In genomic region chr6:159969921-159970320, GRCh38 we compare ENCODE assay signal across 8 cellular contexts. TPM values are rescaled to one million over a fixed set of nuclear protein-coding genes. Genes with fewer than 3 reads are reported as not detected.
DNase-seq lines count a peak whose midpoint lies in the region; ATAC-seq and TF ChIP-seq lines count a peak whose summit lies in the region.

No MANE protein-coding gene starts in this region.

- ATAC-seq in GM19467 (IDR thresholded peaks at IDR 0.05; ENCODE audit: unreplicated experiment) (peak; percentile 26), lower lobe of right lung (peak; percentile 75 to 82)

- H3K36me3 ChIP-seq in HUES64 (ENCODE audit: insufficient read depth, low read length), result no peaks in the 10 kb centered on the region
- H3K36me3 ChIP-seq in SK-N-MC (ENCODE audit: insufficient read depth, low read length), result no peaks in the 10 kb centered on the region
- no peaks in the 10 kb centered on the region for H3K36me3 ChIP-seq in ectodermal cell (ENCODE audit: control insufficient read depth, insufficient read depth, low read length)
- H3K36me3 ChIP-seq in lower lobe of right lung, result no peaks in the 10 kb centered on the region
- no peaks in the 10 kb centered on the region for H3K36me3 ChIP-seq in testis (ENCODE audit: low read depth, missing control alignments)

- peaks cover 23% of the 10 kb centered on the region for H3K27me3 ChIP-seq in HUES64 (ENCODE audit: insufficient read depth, low read length)
- H3K27me3 ChIP-seq in ectodermal cell (ENCODE audit: control insufficient read depth, insufficient read depth, low read length, poor library complexity, severe bottlenecking), result peaks cover 16% of the 10 kb centered on the region
- H3K27me3 ChIP-seq in lower lobe of right lung (ENCODE audit: low read depth), result no peaks in the 10 kb centered on the region
- H3K27me3 ChIP-seq in testis, result no peaks in the 10 kb centered on the region

- H3K9ac ChIP-seq in HUES64 (ENCODE audit: low read depth, low read length) (peak overlapping the region; percentile 86; the same call in 1 of the 2 replicates), SK-N-MC (ENCODE audit: insufficient read length) (peak overlapping the region; percentile 84)

- 4% methylated on average over 7 of the region's 8 CpGs for WGBS in HUES64
- WGBS in ectodermal cell, 2 experiments, result 2% methylated on average over 7 to 8 of the region's 8 CpGs
- WGBS in testis, 2 donors, result 5 to 7% methylated on average over 8 of the region's 8 CpGs

- DNase-seq in DMS 273 treated with DMSO at 0.1 percent for 48 hours (lab: John Stamatoyannopoulos, UW) (peak; percentile 25), SK-N-MC (ENCODE audit: low read depth, low spot score) (no peak), lower lobe of right lung (peak; percentile 56), testis (peak; percentile 90), inferior parietal cortex (ENCODE audit: extremely low spot score) (no peak)

- H3K4me3 ChIP-seq in HUES64 (ENCODE audit: low read length) (peak overlapping the region; percentile 76), SK-N-MC (peak overlapping the region; percentile 94), ectodermal cell (ENCODE audit: insufficient read depth, low read depth, low read length) (peak overlapping the region; percentile 84), lower lobe of right lung (peak overlapping the region; percentile 96), testis (peak overlapping the region; percentile 77 to 89)

- H3K9me3 ChIP-seq in HUES64 (ENCODE audit: insufficient read depth, low read depth, low read length) (no peaks in the 10 kb centered on the region), SK-N-MC (ENCODE audit: low read depth, low read length) (no peaks in the 10 kb centered on the region), ectodermal cell (ENCODE audit: control insufficient read depth, low read length) (no peaks in the 10 kb centered on the region), lower lobe of right lung (no peaks in the 10 kb centered on the region), testis (no peaks in the 10 kb centered on the region)

- TF ChIP-seq CTCF in lower lobe of right lung (IDR thresholded peaks at IDR 0.05), result no peak
- no peak for TF ChIP-seq CTCF in testis (IDR thresholded peaks at IDR 0.05)

- H3K27ac ChIP-seq in HUES64 (ENCODE audit: low read depth, low read length), result no peak overlapping the region; the same call in 1 of the 2 replicates
- no peak overlapping the region for H3K27ac ChIP-seq in SK-N-MC
- peak overlapping the region; percentile 86 for H3K27ac ChIP-seq in ectodermal cell (ENCODE audit: insufficient read depth, low read depth, low read length, poor library complexity, severe bottlenecking)
- H3K27ac ChIP-seq in lower lobe of right lung, result peak overlapping the region; percentile 97
- peak overlapping the region; percentile 88 to 92 for H3K27ac ChIP-seq in testis

- H3K4me1 ChIP-seq in HUES64 (ENCODE audit: insufficient read depth, low read length), result peaks cover 41% of the 10 kb centered on the region
- peaks cover 5% of the 10 kb centered on the region for H3K4me1 ChIP-seq in ectodermal cell (ENCODE audit: control insufficient read depth, insufficient read depth, low read length)
- H3K4me1 ChIP-seq in lower lobe of right lung, result peaks cover 48% of the 10 kb centered on the region
- peaks cover 12% of the 10 kb centered on the region for H3K4me1 ChIP-seq in testis

- intact Hi-C loops in lower lobe of right lung (cut with DNase I), result no loop called here
- intact Hi-C loops in testis (cut with DNase I; ENCODE audit: low total_unique reads), result no loop called here

- TF ChIP-seq POLR2A in testis (IDR thresholded peaks at IDR 0.05), result no peak

RNA-seq across cellular contexts. Expression of gene IGF2R, which starts 1.0 kb away (rescaled TPM):
- 35.5 TPM for polyA plus RNA-seq in HUES64 (2013, experiment 1 of 2)
- polyA plus RNA-seq in HUES64 (2013, experiment 2 of 2), result 34.7 TPM
- polyA plus RNA-seq in ectodermal cell (2013, experiment 1 of 4), result 47.9 TPM
- 67.4 TPM for polyA plus RNA-seq in ectodermal cell (2013, experiment 2 of 4)
- polyA plus RNA-seq in ectodermal cell (2013, experiment 3 of 4), result 36.6 TPM
- polyA plus RNA-seq in ectodermal cell (2013, experiment 4 of 4), result 43.1 TPM
- 156 TPM for total RNA-seq in lower lobe of right lung
- 100 to 1,000 TPM in 1 of 2 donors, 10 to 100 TPM in 1; 84.6 to 109 TPM for total RNA-seq in testis
- polyA plus RNA-seq in testis (ENCODE audit: insufficient read depth, low read depth, low replicate concordance), result 47.3 TPM

Comparison
In these comparisons a context has a peak if more than half of its experiments do, and no peak if none do; other contexts are left out.
1. DNase-seq: peak in DMS 273 treated with DMSO at 0.1 percent for 48 hours (single experiment), lower lobe of right lung (single experiment) and testis (single experiment); none in SK-N-MC (single experiment) and inferior parietal cortex (single experiment).
2. H3K27ac ChIP-seq: peak in ectodermal cell (single experiment), lower lobe of right lung (single experiment) and testis (2 of 2); none in HUES64 (single experiment) and SK-N-MC (single experiment).
3. Peak in every context shown above with its lines, with median percentiles within 50 percentile points of each other: H3K4me3 ChIP-seq.